8 cellular contexts compared by ENCODE assay signal in the genomic region with DNA sequence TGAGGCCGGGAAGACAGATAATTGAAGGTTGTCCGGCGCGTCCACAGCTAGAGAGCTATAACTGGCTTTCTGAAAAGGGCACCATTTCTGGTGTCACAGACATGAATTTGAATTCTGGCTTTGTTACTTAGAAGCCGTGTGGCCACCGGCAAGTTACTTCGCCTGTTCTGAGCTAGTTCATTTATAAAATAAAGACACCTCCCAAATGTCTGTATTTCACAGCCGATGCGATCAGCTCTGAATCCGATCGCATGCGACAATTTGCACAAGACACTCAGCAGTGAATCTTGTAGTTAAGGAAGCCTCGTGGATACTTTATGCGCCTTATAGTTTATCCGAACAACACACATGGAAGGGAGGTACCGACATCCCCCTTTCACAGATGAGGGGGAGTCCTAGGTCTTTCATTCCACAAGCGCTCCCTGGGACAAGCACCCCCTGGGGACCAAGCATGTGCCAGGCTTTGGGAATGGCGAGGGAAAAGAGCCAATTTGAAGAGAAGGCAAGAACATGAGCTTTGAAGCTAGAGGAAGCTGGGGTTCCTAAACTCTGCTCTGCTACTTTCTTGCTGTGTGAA. TPM values are rescaled to one million over a fixed set of nuclear protein-coding genes. Genes with fewer than 3 reads are reported as not detected.
DNase-seq lines count a peak whose midpoint lies in the region; ATAC-seq and TF ChIP-seq lines count a peak whose summit lies in the region.

No MANE protein-coding gene starts in this region.

- no peak overlapping the region for H2AFZ ChIP-seq in ACC112 (ENCODE audit: low read length, unreplicated experiment)

- H3K79me2 ChIP-seq in ACC112 (ENCODE audit: control insufficient read depth, insufficient read depth, low read length, unreplicated experiment): peaks cover 25% of the 10 kb centered on the region

- no peaks in the 10 kb centered on the region for H3K9me3 Mint-ChIP-seq in activated B cell treated with CpG ODN at 0.5 μM for 24 hours

- H3K27me3 Mint-ChIP-seq in activated B cell treated with CpG ODN at 0.5 μM for 24 hours: no peaks in the 10 kb centered on the region

- H3K4me1 Mint-ChIP-seq in activated B cell treated with CpG ODN at 0.5 μM for 24 hours: peaks cover 61% of the 10 kb centered on the region

- DNase-seq in H4 (ENCODE audit: low spot score) (peak; percentile 55), activated B cell treated with CpG ODN at 0.5 μM for 24 hours (no peak), left ventricle myocardium superior (peak; percentile 51), activated gamma-delta T cell (lab: John Stamatoyannopoulos, UW) (no peak), CD1c-positive myeloid dendritic cell (ENCODE audit: extremely low spot score) (no peak)

- H3K27ac ChIP-seq in ACC112 (ENCODE audit: low read depth, low read length) (peak overlapping the region; percentile 95), skin epidermis (peak overlapping the region in 20 of 21 experiments; percentile 25 to 99 (median 89))

- H3K4me1 ChIP-seq in ACC112 (ENCODE audit: control insufficient read depth, insufficient read depth, low read length, unreplicated experiment): peaks cover 35% of the 10 kb centered on the region

- POLR2A ChIA-PET in activated B cell treated with CpG ODN at 0.5 μM for 24 hours (lab: Charles Lee): interaction anchor here (0.5 to 36.4 kb wide), 18 partner anchors 10 to 355 kb away, joined by 3 to 1151 read pairs (median 5); a partner anchor contains a TSS

- H3K36me3 ChIP-seq in ACC112 (ENCODE audit: insufficient read depth, low read length): peaks cover 20% of the 10 kb centered on the region; the same call in 1 of the 2 replicates

- peak overlapping the region; percentile 94 for H3K4me3 ChIP-seq in ACC112 (ENCODE audit: low read depth, low read length)
- peak overlapping the region; percentile 41 to 82 (median 47) for H3K4me3 ChIP-seq in skin epidermis

- ATAC-seq in activated B cell treated with CpG ODN at 0.5 μM for 24 hours (ENCODE audit: low read depth) (peak; percentile 0), left ventricle myocardium superior (no peak), HG03469 (IDR thresholded peaks at IDR 0.05; ENCODE audit: unreplicated experiment) (no peak)

- TF ChIP-seq CTCF in activated B cell treated with CpG ODN at 0.5 μM for 24 hours (IDR thresholded peaks at IDR 0.05): no peak

- peak overlapping the region; percentile 95 for H3K27ac Mint-ChIP-seq in activated B cell treated with CpG ODN at 0.5 μM for 24 hours

- H3K36me3 Mint-ChIP-seq in activated B cell treated with CpG ODN at 0.5 μM for 24 hours (ENCODE audit: low read depth): peaks cover 24% of the 10 kb centered on the region

- intact Hi-C loops in activated B cell treated with CpG ODN at 0.5 μM for 24 hours (cut with micrococcal nuclease): loop anchor here (2.0 to 10.0 kb wide), 2 partner anchors 79 to 169 kb away; no protein-coding TSS in a partner anchor
- intact Hi-C loops in left ventricle myocardium superior (cut with micrococcal nuclease): no loop called here

- H3K4me3 Mint-ChIP-seq in activated B cell treated with CpG ODN at 0.5 μM for 24 hours: peak overlapping the region; percentile 87

- CTCF ChIA-PET in activated B cell treated with CpG ODN at 0.5 μM for 24 hours (lab: Charles Lee): interaction anchor here (0.8 to 31.5 kb wide), 17 partner anchors 10 to 80 kb away, joined by 3 to 872 read pairs (median 5); no protein-coding TSS in a partner anchor

- no peaks in the 10 kb centered on the region for H3K27me3 ChIP-seq in ACC112 (ENCODE audit: insufficient read depth, low read length)

RNA-seq across cellular contexts. Expression of a gene that starts 4.0 kb away (rescaled TPM):
- 543 and 586 TPM in 2 replicates for total RNA-seq in H4 (2014; rRNA removed; shearing (Covaris generic))
- total RNA-seq in activated B cell treated with CpG ODN at 0.5 μM for 24 hours (195 and 205 TPM in 2 replicates), left ventricle myocardium superior (82.4 TPM)

RNA-seq across cellular contexts. Expression of a gene that starts 24.3 kb away (rescaled TPM):
- total RNA-seq in H4 (2014; rRNA removed; shearing (Covaris generic)): 4.4 and 5.2 TPM in 2 replicates
- total RNA-seq in activated B cell treated with CpG ODN at 0.5 μM for 24 hours (2.4 and 3.4 TPM in 2 replicates), left ventricle myocardium superior (0.35 TPM)

Comparison
In these comparisons a context has a peak if more than half of its experiments do, and no peak if none do; other contexts are left out.
1. DNase-seq: peak in H4 (single experiment) and left ventricle myocardium superior (single experiment); none in activated B cell treated with CpG ODN at 0.5 μM for 24 hours (single experiment), activated gamma-delta T cell (single experiment) and CD1c-positive myeloid dendritic cell (single experiment).